17 cellular contexts compared by ENCODE assay signal in genomic region chr12:41972196-41972994, GRCh38.
DNase-seq lines count a peak whose midpoint lies in the region; ATAC-seq and TF ChIP-seq lines count a peak whose summit lies in the region.
"Had no signal": no experiment of that assay in that cellular context is flagged by ENCODE, and none has a peak within 500 bp of the region (broad histone marks: within the 10 kb centered on the region; RNA-seq: fewer than 3 reads in every experiment).

No MANE protein-coding gene starts in this region.

- no peak overlapping the region for H3K4me3 ChIP-seq in SK-N-SH (ENCODE audit: low read depth in 2 of 2, low read length in 1 of 2)
- no peak overlapping the region for H3K4me3 ChIP-seq in mesenchymal stem cell (ENCODE audit: insufficient read depth in 1 of 2, low read depth in 1 of 2, low read length in 2 of 2)
- H3K4me3 ChIP-seq in coronary artery: no peak overlapping the region
- H3K4me3 ChIP-seq: HAP-1, PC-9, SJCRH30 had no signal

- POLR2A ChIA-PET in SK-N-SH (lab: Yijun Ruan, JAX) (no interaction called here), GM10248 (lab: Yijun Ruan, JAX) (interaction anchor here (0.6 kb wide), 1 partner anchor 352 kb away, joined by 3 read pairs; no protein-coding TSS in a partner anchor)

- H3K27ac ChIP-seq in SK-N-SH (ENCODE audit: low read depth in 2 of 2, low read length in 1 of 2) (peak overlapping the region in 1 of 2 experiments; percentile 67; a peak in 1 of 4 replicates), mesenchymal stem cell (ENCODE audit: low read length, poor library complexity, severe bottlenecking) (no peak overlapping the region), coronary artery (no peak overlapping the region)
- H3K27ac ChIP-seq: C4-2B, HL-60, PC-9, SJCRH30 had no signal

- peak overlapping the region; percentile 73 for H2AK5ac ChIP-seq in mesenchymal stem cell (ENCODE audit: low read length, severe bottlenecking)

- H4K91ac ChIP-seq in mesenchymal stem cell (ENCODE audit: low read length): no peak overlapping the region

- H3K23ac ChIP-seq in mesenchymal stem cell (ENCODE audit: low read length in 2 of 2): no peak overlapping the region

- CTCF ChIA-PET in SK-N-SH (lab: Yijun Ruan, JAX): interaction anchor here (0.5 to 1.2 kb wide), 2 partner anchors 9 to 638 kb away, joined by 3 to 4 read pairs; no protein-coding TSS in a partner anchor
- CTCF ChIA-PET in GM10248 (lab: Yijun Ruan, JAX): interaction anchor here (1.2 to 1.5 kb wide), 2 partner anchors 13 to 52 kb away, joined by 3 to 4 read pairs; no protein-coding TSS in a partner anchor

- no peak overlapping the region for H3K14ac ChIP-seq in mesenchymal stem cell (ENCODE audit: low read length in 2 of 2)

- H4K8ac ChIP-seq in mesenchymal stem cell (ENCODE audit: low read length): no peak overlapping the region

- H3K18ac ChIP-seq in mesenchymal stem cell (ENCODE audit: low read depth in 1 of 2, low read length in 2 of 2): no peak overlapping the region

- H2BK5ac ChIP-seq in mesenchymal stem cell (ENCODE audit: low read depth, low read length, poor library complexity, severe bottlenecking): peak overlapping the region; percentile 31

- no peaks in the 10 kb centered on the region for H3K79me2 ChIP-seq in SK-N-SH (ENCODE audit: insufficient read depth)

- no peak overlapping the region for H2BK12ac ChIP-seq in mesenchymal stem cell (ENCODE audit: low read length in 2 of 2)

- ATAC-seq in GM19324 (IDR thresholded peaks at IDR 0.05; ENCODE audit: low FRiP score, unreplicated experiment): no peak

- no peak; a peak in 1 of 4 replicates for TF ChIP-seq EP300 in SK-N-SH (IDR thresholded peaks at IDR 0.05; ENCODE audit: borderline replicate concordance in 1 of 2, low read depth in 1 of 2, low read length in 1 of 2)

- H3K9ac ChIP-seq in SK-N-SH: no peak overlapping the region
- no peak overlapping the region for H3K9ac ChIP-seq in mesenchymal stem cell (ENCODE audit: low read length)

- no peak overlapping the region for H2BK120ac ChIP-seq in mesenchymal stem cell (ENCODE audit: low read depth, low read length)

- no peaks in the 10 kb centered on the region for H3F3A ChIP-seq in SK-N-SH (replicated peaks; ENCODE audit: insufficient read depth)

- TF ChIP-seq CTCF in SK-N-SH (IDR thresholded peaks at IDR 0.05): no peak
- TF ChIP-seq CTCF in GM10248 (IDR thresholded peaks at IDR 0.05; ENCODE audit: control extremely low read depth, extremely low read depth, low read depth, missing control alignments): no peak
- TF ChIP-seq CTCF in coronary artery (IDR thresholded peaks at IDR 0.05): no peak

- H3K4ac ChIP-seq in mesenchymal stem cell (ENCODE audit: low read depth in 1 of 2, low read length in 2 of 2): no peak overlapping the region

- no peaks in the 10 kb centered on the region for H3K79me1 ChIP-seq in mesenchymal stem cell (replicated peaks; ENCODE audit: low read length, poor library complexity, severe bottlenecking)

- H3K4me1 ChIP-seq in SK-N-SH (ENCODE audit: control insufficient read depth in 1 of 2, insufficient read depth in 2 of 2, low read depth in 1 of 2, low read length in 1 of 2) (no peaks in the 10 kb centered on the region; a peak in 1 of 4 replicates), mesenchymal stem cell (ENCODE audit: control insufficient read depth, insufficient read depth, low read depth, low read length) (peaks cover 2% of the 10 kb centered on the region)
- H3K4me1 ChIP-seq: SJCRH30 had no signal

- H3K27me3 ChIP-seq in SK-N-SH (ENCODE audit: insufficient read depth) (no peaks in the 10 kb centered on the region), mesenchymal stem cell (ENCODE audit: control insufficient read depth in 1 of 2, insufficient read depth in 1 of 2, low read length in 2 of 2) (no peaks in the 10 kb centered on the region)
- H3K27me3 ChIP-seq: SJCRH30 had no signal

- H3K36me3 ChIP-seq in SK-N-SH (replicated peaks in 1 of 2; ENCODE audit: control insufficient read depth in 1 of 2, insufficient read depth in 2 of 2, low read length in 1 of 2) (no peaks in the 10 kb centered on the region), mesenchymal stem cell (ENCODE audit: control insufficient read depth in 1 of 2, insufficient read depth in 2 of 2, low read depth in 1 of 2, low read length in 2 of 2) (no peaks in the 10 kb centered on the region)
- H3K36me3 ChIP-seq: HAP-1, SJCRH30 had no signal

- H3K9me3 ChIP-seq in SK-N-SH (no peaks in the 10 kb centered on the region), mesenchymal stem cell (ENCODE audit: control insufficient read depth, low read length) (no peaks in the 10 kb centered on the region)
- H3K9me3 ChIP-seq: HAP-1 had no signal

- TF ChIP-seq RAD21 in SK-N-SH (IDR thresholded peaks at IDR 0.05; ENCODE audit: low read length): no peak

- 79% methylated on average over 5 of the region's 5 CpGs for WGBS in SK-N-SH (ENCODE audit: low lambda C conversion rate)
- 62% methylated on average over 1 of the region's 5 CpGs for WGBS in mesenchymal stem cell

- no peak overlapping the region for H2AFZ ChIP-seq in SK-N-SH (ENCODE audit: low read depth)
- H2AFZ ChIP-seq in mesenchymal stem cell (ENCODE audit: low read depth, low read length): no peak overlapping the region
- H2AFZ ChIP-seq: PC-9 had no signal

- no peaks in the 10 kb centered on the region for H4K20me1 ChIP-seq in SK-N-SH (ENCODE audit: insufficient read depth)

- H3K4me2 ChIP-seq in SK-N-SH (no peak overlapping the region), mesenchymal stem cell (ENCODE audit: low read length, poor library complexity, severe bottlenecking) (no peak overlapping the region)
- H3K4me2 ChIP-seq: PC-9 had no signal

- no peak overlapping the region for H2BK15ac ChIP-seq in mesenchymal stem cell (ENCODE audit: low read depth, poor library complexity, severe bottlenecking)

- H3K9me2 ChIP-seq in SK-N-SH: no peaks in the 10 kb centered on the region

- DNase-seq in DMS79 (lab: John Stamatoyannopoulos, UW) (peak; percentile 45), NCI-H187 treated with DMSO at 0.1 percent for 48 hours (lab: John Stamatoyannopoulos, UW) (peak; percentile 59), SK-N-SH (no peak), mesenchymal stem cell (peak; percentile 81), GM10248 (ENCODE audit: extremely low spot score) (no peak), coronary artery (ENCODE audit: low spot score) (no peak)
- DNase-seq: EL, NCI-H1436, NCI-H2171, NCI-H446 treated with DMSO at 0.1 percent for 48 hours, NCI-H82, PC-9, SJCRH30 had no signal

TF ChIP-seq in SK-N-SH, 30 proteins besides CTCF, POLR2A, EP300 and RAD21 (continues in another document):
- TF ChIP-seq USF2 (IDR thresholded peaks at IDR 0.05; ENCODE audit: borderline replicate concordance, low read depth, low read length) (no peak), EZH2phosphoT487 (IDR thresholded peaks at IDR 0.05; ENCODE audit: borderline replicate concordance, low read depth) (no peak), TCF12 (IDR thresholded peaks at IDR 0.05) (peak; percentile 83), POLR2AphosphoS5 (IDR thresholded peaks at IDR 0.05; ENCODE audit: low read depth, low read length) (peak; percentile 23; the same call in 1 of the 2 replicates), FOSL2 (IDR thresholded peaks at IDR 0.05; ENCODE audit: borderline replicate concordance, low read depth) (no peak), RCOR1 (IDR thresholded peaks at IDR 0.05; ENCODE audit: low read length) (no peak), FOXJ3 (CRISPR knock-in tag; IDR thresholded peaks at IDR 0.05) (no peak)
- TF ChIP-seq, protein P1, sequence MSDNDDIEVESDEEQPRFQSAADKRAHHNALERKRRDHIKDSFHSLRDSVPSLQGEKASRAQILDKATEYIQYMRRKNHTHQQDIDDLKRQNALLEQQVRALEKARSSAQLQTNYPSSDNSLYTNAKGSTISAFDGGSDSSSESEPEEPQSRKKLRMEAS (IDR thresholded peaks at IDR 0.05; ENCODE audit: low read depth): no peak
- TF ChIP-seq, protein P2, sequence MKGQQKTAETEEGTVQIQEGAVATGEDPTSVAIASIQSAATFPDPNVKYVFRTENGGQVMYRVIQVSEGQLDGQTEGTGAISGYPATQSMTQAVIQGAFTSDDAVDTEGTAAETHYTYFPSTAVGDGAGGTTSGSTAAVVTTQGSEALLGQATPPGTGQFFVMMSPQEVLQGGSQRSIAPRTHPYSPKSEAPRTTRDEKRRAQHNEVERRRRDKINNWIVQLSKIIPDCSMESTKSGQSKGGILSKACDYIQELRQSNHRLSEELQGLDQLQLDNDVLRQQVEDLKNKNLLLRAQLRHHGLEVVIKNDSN (IDR thresholded peaks at IDR 0.05; ENCODE audit: borderline replicate concordance, low read depth): no peak
- TF ChIP-seq, protein P3, sequence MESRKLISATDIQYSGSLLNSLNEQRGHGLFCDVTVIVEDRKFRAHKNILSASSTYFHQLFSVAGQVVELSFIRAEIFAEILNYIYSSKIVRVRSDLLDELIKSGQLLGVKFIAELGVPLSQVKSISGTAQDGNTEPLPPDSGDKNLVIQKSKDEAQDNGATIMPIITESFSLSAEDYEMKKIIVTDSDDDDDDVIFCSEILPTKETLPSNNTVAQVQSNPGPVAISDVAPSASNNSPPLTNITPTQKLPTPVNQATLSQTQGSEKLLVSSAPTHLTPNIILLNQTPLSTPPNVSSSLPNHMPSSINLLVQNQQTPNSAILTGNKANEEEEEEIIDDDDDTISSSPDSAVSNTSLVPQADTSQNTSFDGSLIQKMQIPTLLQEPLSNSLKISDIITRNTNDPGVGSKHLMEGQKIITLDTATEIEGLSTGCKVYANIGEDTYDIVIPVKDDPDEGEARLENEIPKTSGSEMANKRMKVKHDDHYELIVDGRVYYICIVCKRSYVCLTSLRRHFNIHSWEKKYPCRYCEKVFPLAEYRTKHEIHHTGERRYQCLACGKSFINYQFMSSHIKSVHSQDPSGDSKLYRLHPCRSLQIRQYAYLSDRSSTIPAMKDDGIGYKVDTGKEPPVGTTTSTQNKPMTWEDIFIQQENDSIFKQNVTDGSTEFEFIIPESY (IDR thresholded peaks at IDR 0.05; ENCODE audit: borderline replicate concordance, low read depth): no peak
- TF ChIP-seq, protein P4, sequence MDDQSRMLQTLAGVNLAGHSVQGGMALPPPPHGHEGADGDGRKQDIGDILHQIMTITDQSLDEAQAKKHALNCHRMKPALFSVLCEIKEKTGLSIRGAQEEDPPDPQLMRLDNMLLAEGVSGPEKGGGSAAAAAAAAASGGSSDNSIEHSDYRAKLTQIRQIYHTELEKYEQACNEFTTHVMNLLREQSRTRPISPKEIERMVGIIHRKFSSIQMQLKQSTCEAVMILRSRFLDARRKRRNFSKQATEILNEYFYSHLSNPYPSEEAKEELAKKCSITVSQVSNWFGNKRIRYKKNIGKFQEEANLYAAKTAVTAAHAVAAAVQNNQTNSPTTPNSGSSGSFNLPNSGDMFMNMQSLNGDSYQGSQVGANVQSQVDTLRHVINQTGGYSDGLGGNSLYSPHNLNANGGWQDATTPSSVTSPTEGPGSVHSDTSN (IDR thresholded peaks at IDR 0.05): peak; percentile 55

Comparison
In these comparisons a context has a peak if more than half of its experiments do, and no peak if none do; other contexts are left out.
1. DNase-seq: peak in DMS79 (single experiment), NCI-H187 treated with DMSO at 0.1 percent for 48 hours (single experiment) and mesenchymal stem cell (single experiment); none in SK-N-SH (single experiment), GM10248 (single experiment) and coronary artery (single experiment).